ENCODE assay signal across 28 cellular contexts in the genomic region with DNA sequence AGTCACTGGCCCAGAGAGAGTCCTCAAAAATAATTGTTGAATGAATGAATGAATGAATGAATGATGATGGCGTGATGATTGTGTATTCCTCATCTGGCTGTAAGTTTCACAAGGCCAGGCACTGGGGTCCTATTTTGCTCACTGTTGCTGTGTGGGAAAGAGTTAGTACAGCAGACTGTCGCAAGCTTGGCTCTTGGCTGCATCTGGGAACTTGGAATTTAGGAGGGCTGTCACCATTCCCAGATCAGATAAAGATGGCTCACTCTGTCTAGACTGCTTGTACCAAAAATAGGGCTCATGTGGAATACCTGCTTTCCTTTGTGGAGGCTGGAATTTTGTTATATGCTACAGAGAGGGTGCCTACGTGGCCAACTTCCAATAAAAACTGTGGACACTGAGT.
"Had no signal": no experiment of that assay in that cellular context is flagged by ENCODE, and none has a peak within 500 bp of the region (broad histone marks: within the 10 kb centered on the region; RNA-seq: fewer than 3 reads in every experiment).

No MANE protein-coding gene starts in this region.

- H3K4me1 Mint-ChIP-seq: immature natural killer cell; stimulated activated effector memory CD8-positive, alpha-beta T cell treated with anti-CD3 and anti-CD28 coated beads, Interleukin-12 subunit alpha, Interleukin-12 subunit beta, amount 100 ng/mL, for 72 hours had no signal

- H3K27ac Mint-ChIP-seq: immature natural killer cell; mesothelial cell of epicardium; naive thymus-derived CD8-positive, alpha-beta T cell; stimulated activated effector memory CD8-positive, alpha-beta T cell treated with anti-CD3 and anti-CD28 coated beads, Interleukin-12 subunit alpha, Interleukin-12 subunit beta, amount 100 ng/mL, for 72 hours; stimulated activated naive CD8-positive, alpha-beta T cell treated with anti-CD3 and anti-CD28 coated beads, Interleukin-15, Interleukin-2, amounts not matched to agents 100 ng/mL and 50 ng/mL, for 24 hours had no signal

- H3K27me3 Mint-ChIP-seq: stimulated activated naive CD8-positive, alpha-beta T cell treated with anti-CD3 and anti-CD28 coated beads, Interleukin-15, Interleukin-2, amounts not matched to agents 100 ng/mL and 50 ng/mL, for 24 hours had no signal

- ATAC-seq: left colon; left lung; lower lobe of right lung; naive thymus-derived CD8-positive, alpha-beta T cell; right lobe of liver; stimulated activated effector memory CD8-positive, alpha-beta T cell treated with anti-CD3 and anti-CD28 coated beads, Interleukin-12 subunit alpha, Interleukin-12 subunit beta, amount 100 ng/mL, for 72 hours; upper lobe of right lung had no signal

- H3K4me3 ChIP-seq: left lung, lower lobe of right lung, right atrium auricular region, right lobe of liver, spleen, suprapubic skin, thoracic aorta, tibial artery, upper lobe of right lung had no signal

- H3K9ac ChIP-seq: parathyroid adenoma had no signal

- DNase-seq: head of caudate nucleus; hippocampal formation; immature natural killer cell; kidney; left colon; left lung; lower lobe of right lung; mammary epithelial cell; mesenchymal stem cell; naive thymus-derived CD8-positive, alpha-beta T cell; nucleus accumbens; right lobe of liver; small intestine; spleen; stimulated activated CD4-positive, alpha-beta T cell treated with anti-CD3 and anti-CD28 coated beads, Interleukin-4, amount 100 ng/mL, for 24 hours; stimulated activated naive CD4-positive, alpha-beta T cell; tibial artery; trophoblast cell; upper lobe of right lung had no signal

- H3K36me3 ChIP-seq: left lung, lower lobe of right lung, right atrium auricular region, right lobe of liver, spleen, suprapubic skin, thoracic aorta, tibial artery, upper lobe of right lung had no signal

- H3K79me2 ChIP-seq: parathyroid adenoma had no signal

- H3K9me3 ChIP-seq: right lobe of liver, suprapubic skin, thoracic aorta, upper lobe of right lung had no signal

- H3K4me3 Mint-ChIP-seq: immature natural killer cell; mesothelial cell of epicardium; nephron; neural crest cell; stimulated activated effector memory CD8-positive, alpha-beta T cell treated with anti-CD3 and anti-CD28 coated beads, Interleukin-12 subunit alpha, Interleukin-12 subunit beta, amount 100 ng/mL, for 72 hours; stimulated activated naive CD8-positive, alpha-beta T cell treated with anti-CD3 and anti-CD28 coated beads, Interleukin-15, Interleukin-2, amounts not matched to agents 100 ng/mL and 50 ng/mL, for 24 hours had no signal

- H3K27me3 ChIP-seq: left lung, right atrium auricular region, right lobe of liver, spleen, suprapubic skin, tibial artery, upper lobe of right lung had no signal

- H3K4me1 ChIP-seq: left lung, lower lobe of right lung, parathyroid adenoma, right atrium auricular region, right lobe of liver, suprapubic skin, upper lobe of right lung had no signal

- H3K27ac ChIP-seq: left lung, lower lobe of right lung, parathyroid adenoma, right atrium auricular region, right lobe of liver, spleen, suprapubic skin, thoracic aorta, tibial artery, upper lobe of right lung had no signal
